Comparison of ENCODE assay signal across 8 cellular contexts in the genomic region with DNA sequence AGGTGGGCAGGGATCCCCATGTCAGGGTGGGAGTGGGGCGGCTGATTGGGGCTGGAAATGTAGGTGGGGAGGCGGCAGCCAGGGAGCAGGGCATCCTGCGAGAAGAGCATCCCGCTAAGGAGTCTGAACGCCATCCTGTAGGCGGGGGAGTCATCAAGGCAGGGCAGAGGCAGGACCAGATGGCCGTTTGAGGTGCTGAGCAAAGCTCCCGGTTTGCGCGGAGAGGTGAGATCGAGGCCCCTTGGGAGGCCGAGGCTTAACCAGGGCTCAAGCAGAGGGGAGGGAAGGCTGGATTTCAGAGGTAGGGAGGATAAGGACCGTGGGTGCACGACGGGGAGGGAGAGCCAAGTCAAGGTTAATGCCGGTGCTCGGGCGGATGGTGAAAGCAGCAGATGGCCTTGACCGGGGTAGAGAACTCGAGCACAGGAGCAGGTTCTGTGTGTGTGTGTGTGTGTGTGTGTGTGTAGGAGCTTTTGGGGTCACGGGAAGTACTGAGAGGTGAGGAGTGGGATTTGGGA. TPM values are rescaled to one million over a fixed set of nuclear protein-coding genes. Genes with fewer than 3 reads are reported as not detected.
DNase-seq lines count a peak whose midpoint lies in the region; ATAC-seq and TF ChIP-seq lines count a peak whose summit lies in the region.

No MANE protein-coding gene starts in this region.

- peak overlapping the region; percentile 89 for H3K27ac Mint-ChIP-seq in activated CD4-positive, alpha-beta memory T cell treated with anti-CD3 and anti-CD28 coated beads for 36 hours
- H3K27ac Mint-ChIP-seq in glutamatergic neuron (ENCODE audit: unreplicated experiment) (peak overlapping the region; percentile 99), progenitor cell of endocrine pancreas (peak overlapping the region; percentile 92)

- peak; percentile 4 for DNase-seq in stimulated activated CD8-positive, alpha-beta memory T cell treated with anti-CD3 and anti-CD28 coated beads, Interleukin-4, amount 100 ng/mL, for 24 hours (ENCODE audit: low read depth)
- no peak for DNase-seq in stimulated activated CD8-positive, alpha-beta memory T cell treated with anti-CD3 and anti-CD28 coated beads, Interleukin-4, amount 100 ng/mL, for 48 hours
- no peak for DNase-seq in activated CD4-positive, alpha-beta memory T cell treated with anti-CD3 and anti-CD28 coated beads for 36 hours
- DNase-seq in glutamatergic neuron = peak; percentile 45
- DNase-seq in progenitor cell of endocrine pancreas (ENCODE audit: low spot score, unreplicated experiment) = peak; percentile 12
- DNase-seq in NCI-H1930 (lab: John Stamatoyannopoulos, UW) = no peak
- DNase-seq in effector CD4-positive, alpha-beta T cell = no peak

- peak; percentile 0 for ATAC-seq in HG03432 (IDR thresholded peaks at IDR 0.05; ENCODE audit: unreplicated experiment)

- CTCF ChIA-PET in activated CD4-positive, alpha-beta memory T cell treated with anti-CD3 and anti-CD28 coated beads for 36 hours (lab: Charles Lee) = interaction anchor here (0.7 to 5.7 kb wide), 7 partner anchors 11 to 183 kb away, joined by 3 to 41 read pairs (median 4); a partner anchor contains a TSS

- H3K4me1 Mint-ChIP-seq in activated CD4-positive, alpha-beta memory T cell treated with anti-CD3 and anti-CD28 coated beads for 36 hours (ENCODE audit: low read depth) = peaks cover 29% of the 10 kb centered on the region
- H3K4me1 Mint-ChIP-seq in glutamatergic neuron (ENCODE audit: low read depth, unreplicated experiment) (peaks cover 16% of the 10 kb centered on the region), progenitor cell of endocrine pancreas (ENCODE audit: low read depth) (peaks cover 13% of the 10 kb centered on the region)

- H3K4me3 Mint-ChIP-seq in activated CD4-positive, alpha-beta memory T cell treated with anti-CD3 and anti-CD28 coated beads for 36 hours = peak overlapping the region; percentile 82
- H3K4me3 Mint-ChIP-seq in glutamatergic neuron (ENCODE audit: unreplicated experiment) (peak overlapping the region; percentile 98), progenitor cell of endocrine pancreas (ENCODE audit: low read depth) (peak overlapping the region; percentile 94)

- no peaks in the 10 kb centered on the region for H3K9me3 Mint-ChIP-seq in activated CD4-positive, alpha-beta memory T cell treated with anti-CD3 and anti-CD28 coated beads for 36 hours
- H3K9me3 Mint-ChIP-seq in glutamatergic neuron (ENCODE audit: unreplicated experiment) (peaks cover 16% of the 10 kb centered on the region), progenitor cell of endocrine pancreas (ENCODE audit: low read depth) (no peaks in the 10 kb centered on the region)

- H3K36me3 Mint-ChIP-seq in activated CD4-positive, alpha-beta memory T cell treated with anti-CD3 and anti-CD28 coated beads for 36 hours = peaks cover 38% of the 10 kb centered on the region
- H3K36me3 Mint-ChIP-seq in glutamatergic neuron (ENCODE audit: unreplicated experiment) (no peaks in the 10 kb centered on the region), progenitor cell of endocrine pancreas (ENCODE audit: insufficient read depth) (peaks cover 18% of the 10 kb centered on the region)

- intact Hi-C loops in activated CD4-positive, alpha-beta memory T cell treated with anti-CD3 and anti-CD28 coated beads for 36 hours (cut with micrococcal nuclease) = loop anchor here (1.0 to 5.0 kb wide), 4 partner anchors 12 to 163 kb away; a partner anchor contains a TSS

- no peak for TF ChIP-seq CTCF in glutamatergic neuron (IDR thresholded peaks at IDR 0.05; ENCODE audit: partially characterized antibody, unreplicated experiment)
- TF ChIP-seq CTCF in progenitor cell of endocrine pancreas (IDR thresholded peaks at IDR 0.05; ENCODE audit: unreplicated experiment) = no peak

- POLR2A ChIA-PET in activated CD4-positive, alpha-beta memory T cell treated with anti-CD3 and anti-CD28 coated beads for 36 hours (lab: Charles Lee) = interaction anchor here (0.6 to 2.1 kb wide), 5 partner anchors 11 to 300 kb away, joined by 3 to 16 read pairs (median 3); a partner anchor contains a TSS

- H3K27me3 Mint-ChIP-seq in activated CD4-positive, alpha-beta memory T cell treated with anti-CD3 and anti-CD28 coated beads for 36 hours = no peaks in the 10 kb centered on the region
- H3K27me3 Mint-ChIP-seq in glutamatergic neuron (ENCODE audit: unreplicated experiment) (peaks cover 9% of the 10 kb centered on the region), progenitor cell of endocrine pancreas (no peaks in the 10 kb centered on the region)

RNA-seq across cellular contexts. Expression of a gene that starts 0.5 kb away (rescaled TPM):
- total RNA-seq in activated CD4-positive, alpha-beta memory T cell treated with anti-CD3 and anti-CD28 coated beads for 36 hours = 100 to 1,000 TPM; 790 to 814 TPM
- total RNA-seq in glutamatergic neuron (ENCODE audit: unreplicated experiment) = 245 TPM
- total RNA-seq in progenitor cell of endocrine pancreas = 318 and 358 TPM in 2 replicates

RNA-seq across cellular contexts. Expression of a gene that starts 12.4 kb away (rescaled TPM):
- total RNA-seq in activated CD4-positive, alpha-beta memory T cell treated with anti-CD3 and anti-CD28 coated beads for 36 hours = 100 to 1,000 TPM; 235 to 238 TPM
- total RNA-seq in glutamatergic neuron (ENCODE audit: unreplicated experiment) (125 TPM), progenitor cell of endocrine pancreas (96.5 and 106 TPM in 2 replicates)

RNA-seq across cellular contexts. Expression of a gene that starts 45.1 kb away (rescaled TPM):
- total RNA-seq in activated CD4-positive, alpha-beta memory T cell treated with anti-CD3 and anti-CD28 coated beads for 36 hours = 10 to 100 TPM; 58.0 to 58.7 TPM
- total RNA-seq in glutamatergic neuron (ENCODE audit: unreplicated experiment) (327 TPM), progenitor cell of endocrine pancreas (55.4 and 59.8 TPM in 2 replicates)

Comparison
In these comparisons a context has a peak if more than half of its experiments do, and no peak if none do; other contexts are left out.
1. DNase-seq: peak in stimulated activated CD8-positive, alpha-beta memory T cell treated with anti-CD3 and anti-CD28 coated beads, Interleukin-4, amount 100 ng/mL, for 24 hours (single experiment), glutamatergic neuron (single experiment) and progenitor cell of endocrine pancreas (single experiment); none in stimulated activated CD8-positive, alpha-beta memory T cell treated with anti-CD3 and anti-CD28 coated beads, Interleukin-4, amount 100 ng/mL, for 48 hours (single experiment), activated CD4-positive, alpha-beta memory T cell treated with anti-CD3 and anti-CD28 coated beads for 36 hours (single experiment), NCI-H1930 (0 of 2) and effector CD4-positive, alpha-beta T cell (single experiment).
2. Peak in every context shown above with its lines, with median percentiles within 50 percentile points of each other: H3K27ac Mint-ChIP-seq and H3K4me3 Mint-ChIP-seq.